In the genomic region with DNA sequence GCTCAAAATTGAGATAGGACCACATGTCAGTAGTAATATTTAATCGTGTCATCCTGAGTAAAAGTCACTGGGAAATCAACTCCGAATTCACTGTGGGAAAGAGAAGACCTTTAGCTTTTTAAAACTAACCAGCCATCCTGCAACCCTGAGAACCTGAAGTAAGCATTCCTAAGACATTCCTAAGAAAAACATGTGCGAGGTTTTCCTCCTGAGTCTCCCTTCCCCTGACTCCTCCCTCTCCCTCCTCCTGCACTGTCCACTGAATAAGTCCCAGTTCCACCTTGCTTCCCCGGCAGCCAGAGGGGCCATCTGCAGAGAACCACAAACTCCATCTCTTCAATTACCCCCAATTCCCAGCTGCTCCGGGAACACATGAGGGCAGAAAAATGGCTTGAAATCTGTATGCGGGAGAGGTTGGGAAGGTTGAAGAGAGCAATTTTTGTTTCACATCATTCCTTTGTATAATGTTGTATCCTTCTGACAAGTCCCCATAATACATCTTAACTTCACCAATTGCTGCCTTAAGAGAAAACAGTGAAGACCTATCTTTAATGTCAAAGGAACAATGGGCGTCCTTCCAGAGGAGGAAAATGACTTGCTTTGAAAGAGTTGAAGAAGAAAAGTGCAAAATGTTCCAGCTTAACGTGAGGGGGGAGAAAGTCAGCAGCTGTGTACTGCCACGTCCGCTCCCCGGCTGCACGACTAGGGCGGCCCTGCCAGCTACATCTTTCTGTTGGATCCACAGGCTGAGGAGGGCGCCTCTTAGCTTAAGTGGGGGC, we compare ENCODE assay signal across 1 cellular context.
TF ChIP-seq lines count a peak whose summit lies in the region.

No MANE protein-coding gene starts in this region.

TF ChIP-seq in GM23338, 12 proteins besides CTCF, POLR2A, EP300 and RAD21:
- TF ChIP-seq, protein P1, sequence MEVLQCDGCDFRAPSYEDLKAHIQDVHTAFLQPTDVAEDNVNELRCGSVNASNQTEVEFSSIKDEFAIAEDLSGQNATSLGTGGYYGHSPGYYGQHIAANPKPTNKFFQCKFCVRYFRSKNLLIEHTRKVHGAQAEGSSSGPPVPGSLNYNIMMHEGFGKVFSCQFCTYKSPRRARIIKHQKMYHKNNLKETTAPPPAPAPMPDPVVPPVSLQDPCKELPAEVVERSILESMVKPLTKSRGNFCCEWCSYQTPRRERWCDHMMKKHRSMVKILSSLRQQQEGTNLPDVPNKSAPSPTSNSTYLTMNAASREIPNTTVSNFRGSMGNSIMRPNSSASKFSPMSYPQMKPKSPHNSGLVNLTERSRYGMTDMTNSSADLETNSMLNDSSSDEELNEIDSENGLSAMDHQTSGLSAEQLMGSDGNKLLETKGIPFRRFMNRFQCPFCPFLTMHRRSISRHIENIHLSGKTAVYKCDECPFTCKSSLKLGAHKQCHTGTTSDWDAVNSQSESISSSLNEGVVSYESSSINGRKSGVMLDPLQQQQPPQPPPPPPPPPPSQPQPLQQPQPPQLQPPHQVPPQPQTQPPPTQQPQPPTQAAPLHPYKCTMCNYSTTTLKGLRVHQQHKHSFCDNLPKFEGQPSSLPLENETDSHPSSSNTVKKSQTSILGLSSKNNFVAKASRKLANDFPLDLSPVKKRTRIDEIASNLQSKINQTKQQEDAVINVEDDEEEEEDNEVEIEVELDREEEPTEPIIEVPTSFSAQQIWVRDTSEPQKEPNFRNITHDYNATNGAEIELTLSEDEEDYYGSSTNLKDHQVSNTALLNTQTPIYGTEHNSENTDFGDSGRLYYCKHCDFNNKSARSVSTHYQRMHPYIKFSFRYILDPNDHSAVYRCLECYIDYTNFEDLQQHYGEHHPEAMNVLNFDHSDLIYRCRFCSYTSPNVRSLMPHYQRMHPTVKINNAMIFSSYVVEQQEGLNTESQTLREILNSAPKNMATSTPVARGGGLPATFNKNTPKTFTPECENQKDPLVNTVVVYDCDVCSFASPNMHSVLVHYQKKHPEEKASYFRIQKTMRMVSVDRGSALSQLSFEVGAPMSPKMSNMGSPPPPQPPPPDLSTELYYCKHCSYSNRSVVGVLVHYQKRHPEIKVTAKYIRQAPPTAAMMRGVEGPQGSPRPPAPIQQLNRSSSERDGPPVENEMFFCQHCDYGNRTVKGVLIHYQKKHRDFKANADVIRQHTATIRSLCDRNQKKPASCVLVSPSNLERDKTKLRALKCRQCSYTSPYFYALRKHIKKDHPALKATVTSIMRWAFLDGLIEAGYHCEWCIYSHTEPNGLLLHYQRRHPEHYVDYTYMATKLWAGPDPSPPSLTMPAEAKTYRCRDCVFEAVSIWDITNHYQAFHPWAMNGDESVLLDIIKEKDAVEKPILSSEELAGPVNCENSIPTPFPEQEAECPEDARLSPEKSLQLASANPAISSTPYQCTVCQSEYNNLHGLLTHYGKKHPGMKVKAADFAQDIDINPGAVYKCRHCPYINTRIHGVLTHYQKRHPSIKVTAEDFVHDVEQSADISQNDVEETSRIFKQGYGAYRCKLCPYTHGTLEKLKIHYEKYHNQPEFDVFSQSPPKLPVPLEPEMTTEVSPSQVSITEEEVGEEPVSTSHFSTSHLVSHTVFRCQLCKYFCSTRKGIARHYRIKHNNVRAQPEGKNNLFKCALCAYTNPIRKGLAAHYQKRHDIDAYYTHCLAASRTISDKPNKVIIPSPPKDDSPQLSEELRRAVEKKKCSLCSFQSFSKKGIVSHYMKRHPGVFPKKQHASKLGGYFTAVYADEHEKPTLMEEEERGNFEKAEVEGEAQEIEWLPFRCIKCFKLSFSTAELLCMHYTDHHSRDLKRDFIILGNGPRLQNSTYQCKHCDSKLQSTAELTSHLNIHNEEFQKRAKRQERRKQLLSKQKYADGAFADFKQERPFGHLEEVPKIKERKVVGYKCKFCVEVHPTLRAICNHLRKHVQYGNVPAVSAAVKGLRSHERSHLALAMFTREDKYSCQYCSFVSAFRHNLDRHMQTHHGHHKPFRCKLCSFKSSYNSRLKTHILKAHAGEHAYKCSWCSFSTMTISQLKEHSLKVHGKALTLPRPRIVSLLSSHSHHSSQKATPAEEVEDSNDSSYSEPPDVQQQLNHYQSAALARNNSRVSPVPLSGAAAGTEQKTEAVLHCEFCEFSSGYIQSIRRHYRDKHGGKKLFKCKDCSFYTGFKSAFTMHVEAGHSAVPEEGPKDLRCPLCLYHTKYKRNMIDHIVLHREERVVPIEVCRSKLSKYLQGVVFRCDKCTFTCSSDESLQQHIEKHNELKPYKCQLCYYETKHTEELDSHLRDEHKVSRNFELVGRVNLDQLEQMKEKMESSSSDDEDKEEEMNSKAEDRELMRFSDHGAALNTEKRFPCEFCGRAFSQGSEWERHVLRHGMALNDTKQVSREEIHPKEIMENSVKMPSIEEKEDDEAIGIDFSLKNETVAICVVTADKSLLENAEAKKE (CRISPR knock-in tag; IDR thresholded peaks at IDR 0.05), result peak; percentile 46; the same call in 1 of the 2 replicates
- TF ChIP-seq, protein P2, sequence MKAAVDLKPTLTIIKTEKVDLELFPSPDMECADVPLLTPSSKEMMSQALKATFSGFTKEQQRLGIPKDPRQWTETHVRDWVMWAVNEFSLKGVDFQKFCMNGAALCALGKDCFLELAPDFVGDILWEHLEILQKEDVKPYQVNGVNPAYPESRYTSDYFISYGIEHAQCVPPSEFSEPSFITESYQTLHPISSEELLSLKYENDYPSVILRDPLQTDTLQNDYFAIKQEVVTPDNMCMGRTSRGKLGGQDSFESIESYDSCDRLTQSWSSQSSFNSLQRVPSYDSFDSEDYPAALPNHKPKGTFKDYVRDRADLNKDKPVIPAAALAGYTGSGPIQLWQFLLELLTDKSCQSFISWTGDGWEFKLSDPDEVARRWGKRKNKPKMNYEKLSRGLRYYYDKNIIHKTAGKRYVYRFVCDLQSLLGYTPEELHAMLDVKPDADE (IDR thresholded peaks at IDR 0.05), result no peak
